In genomic region chr19:16210168-16210567, GRCh38 we compare ENCODE assay signal across 17 cellular contexts. TPM values are rescaled to one million over a fixed set of nuclear protein-coding genes. Genes with fewer than 3 reads are reported as not detected.
DNase-seq lines count a peak whose midpoint lies in the region; ATAC-seq and TF ChIP-seq lines count a peak whose summit lies in the region.
"Had no signal": no experiment of that assay in that cellular context is flagged by ENCODE, and none has a peak within 500 bp of the region (broad histone marks: within the 10 kb centered on the region; RNA-seq: fewer than 3 reads in every experiment).

No MANE protein-coding gene starts in this region.

- no peak overlapping the region for H3K27ac Mint-ChIP-seq in activated naive CD8-positive, alpha-beta T cell treated with anti-CD3 and anti-CD28 coated beads, Interleukin-2, amount 50 U/mL, for 24 hours
- no peak overlapping the region for H3K27ac Mint-ChIP-seq in activated naive CD8-positive, alpha-beta T cell treated with anti-CD3 and anti-CD28 coated beads for 36 hours
- H3K27ac Mint-ChIP-seq in activated CD4-positive, alpha-beta T cell treated with anti-CD3 and anti-CD28 coated beads, Interleukin-2, amount 10 ng/mL, durations not matched to agents 24 days and 14 days: no peak overlapping the region
- H3K27ac Mint-ChIP-seq: B cell, GM23338, H9 had no signal

- H3K36me3 Mint-ChIP-seq in activated naive CD8-positive, alpha-beta T cell treated with anti-CD3 and anti-CD28 coated beads, Interleukin-2, amount 50 U/mL, for 24 hours (ENCODE audit: low read depth): peaks cover 64% of the 10 kb centered on the region
- H3K36me3 Mint-ChIP-seq in activated naive CD8-positive, alpha-beta T cell treated with anti-CD3 and anti-CD28 coated beads for 36 hours: peaks cover 79% of the 10 kb centered on the region
- peaks cover 71% of the 10 kb centered on the region for H3K36me3 Mint-ChIP-seq in activated CD4-positive, alpha-beta T cell treated with anti-CD3 and anti-CD28 coated beads, Interleukin-2, amount 10 ng/mL, durations not matched to agents 24 days and 14 days (ENCODE audit: low read depth)

- H3K4me1 Mint-ChIP-seq in activated naive CD8-positive, alpha-beta T cell treated with anti-CD3 and anti-CD28 coated beads, Interleukin-2, amount 50 U/mL, for 24 hours: peaks cover 72% of the 10 kb centered on the region
- H3K4me1 Mint-ChIP-seq in activated naive CD8-positive, alpha-beta T cell treated with anti-CD3 and anti-CD28 coated beads for 36 hours: peaks cover 70% of the 10 kb centered on the region
- H3K4me1 Mint-ChIP-seq in activated CD4-positive, alpha-beta T cell treated with anti-CD3 and anti-CD28 coated beads, Interleukin-2, amount 10 ng/mL, durations not matched to agents 24 days and 14 days: peaks cover 31% of the 10 kb centered on the region
- H3K4me1 Mint-ChIP-seq: GM23338, H9 had no signal

- ATAC-seq in activated naive CD8-positive, alpha-beta T cell treated with anti-CD3 and anti-CD28 coated beads, Interleukin-2, amount 50 U/mL, for 24 hours: no peak
- ATAC-seq in sciatic nerve: no peak
- ATAC-seq: GM23338 had no signal

- no peaks in the 10 kb centered on the region for H3K27me3 Mint-ChIP-seq in activated naive CD8-positive, alpha-beta T cell treated with anti-CD3 and anti-CD28 coated beads, Interleukin-2, amount 50 U/mL, for 24 hours
- no peaks in the 10 kb centered on the region for H3K27me3 Mint-ChIP-seq in activated naive CD8-positive, alpha-beta T cell treated with anti-CD3 and anti-CD28 coated beads for 36 hours
- no peaks in the 10 kb centered on the region for H3K27me3 Mint-ChIP-seq in activated CD4-positive, alpha-beta T cell treated with anti-CD3 and anti-CD28 coated beads, Interleukin-2, amount 10 ng/mL, durations not matched to agents 24 days and 14 days
- H3K27me3 Mint-ChIP-seq: B cell; CD4-positive, alpha-beta T cell had no signal

- intact Hi-C loops in sciatic nerve (cut with DNase I): no loop called here
- intact Hi-C loops in activated CD4-positive, alpha-beta T cell treated with anti-CD3 and anti-CD28 coated beads, Interleukin-2, amount 10 ng/mL, durations not matched to agents 24 days and 14 days (cut with micrococcal nuclease): no loop called here

- H3K4me3 Mint-ChIP-seq in activated naive CD8-positive, alpha-beta T cell treated with anti-CD3 and anti-CD28 coated beads, Interleukin-2, amount 50 U/mL, for 24 hours: peak overlapping the region; percentile 43
- no peak overlapping the region for H3K4me3 Mint-ChIP-seq in activated naive CD8-positive, alpha-beta T cell treated with anti-CD3 and anti-CD28 coated beads for 36 hours
- H3K4me3 Mint-ChIP-seq in activated CD4-positive, alpha-beta T cell treated with anti-CD3 and anti-CD28 coated beads, Interleukin-2, amount 10 ng/mL, durations not matched to agents 24 days and 14 days: no peak overlapping the region
- H3K4me3 Mint-ChIP-seq: B cell; CD4-positive, alpha-beta T cell; GM23338; H9 had no signal

- peaks cover 10% of the 10 kb centered on the region for H3K9me3 Mint-ChIP-seq in activated naive CD8-positive, alpha-beta T cell treated with anti-CD3 and anti-CD28 coated beads, Interleukin-2, amount 50 U/mL, for 24 hours
- H3K9me3 Mint-ChIP-seq in activated naive CD8-positive, alpha-beta T cell treated with anti-CD3 and anti-CD28 coated beads for 36 hours: peaks cover 10% of the 10 kb centered on the region
- H3K9me3 Mint-ChIP-seq in activated CD4-positive, alpha-beta T cell treated with anti-CD3 and anti-CD28 coated beads, Interleukin-2, amount 10 ng/mL, durations not matched to agents 24 days and 14 days: no peaks in the 10 kb centered on the region
- H3K9me3 Mint-ChIP-seq: CD4-positive, alpha-beta T cell; GM23338; H9 had no signal

- H3K27ac ChIP-seq in VCaP: peak overlapping the region; percentile 98

- TF ChIP-seq CTCF in VCaP (conservative IDR thresholded peaks at IDR 0.05): no peak

- no peak for DNase-seq in activated naive CD8-positive, alpha-beta T cell treated with anti-CD3 and anti-CD28 coated beads, Interleukin-2, amount 50 U/mL, for 24 hours
- no peak for DNase-seq in activated naive CD8-positive, alpha-beta T cell treated with anti-CD3 and anti-CD28 coated beads for 36 hours
- peak; percentile 2 for DNase-seq in sciatic nerve (ENCODE audit: low spot score)
- DNase-seq in activated CD4-positive, alpha-beta T cell treated with anti-CD3 and anti-CD28 coated beads, Interleukin-2, amount 10 ng/mL, durations not matched to agents 24 days and 14 days: no peak
- no peak for DNase-seq in activated CD4-positive, alpha-beta T cell treated with anti-CD3 and anti-CD28 coated beads, Interleukin-2, amount 50 U/mL, for 4 hours
- DNase-seq in stimulated activated CD4-positive, alpha-beta T cell treated with anti-CD3 and anti-CD28 coated beads, Interleukin-15, amount 100 ng/mL, for 24 hours: no peak
- DNase-seq: ACHN, C1 segment of cervical spinal cord, H9, IMR-90 had no signal

RNA-seq across cellular contexts. Expression of gene AP1M1, which starts 12.5 kb away (rescaled TPM):
- total RNA-seq in activated naive CD8-positive, alpha-beta T cell treated with anti-CD3 and anti-CD28 coated beads for 36 hours: 10 to 100 TPM; 90.7 to 97.2 TPM
- total RNA-seq in sciatic nerve: 76.8 TPM
- 107 and 111 TPM in 2 replicates for total RNA-seq in activated CD4-positive, alpha-beta T cell treated with anti-CD3 and anti-CD28 coated beads, Interleukin-2, amount 10 ng/mL, durations not matched to agents 24 days and 14 days

RNA-seq across cellular contexts. Expression of gene FAM32A, which starts 25.0 kb away (rescaled TPM):
- 10 to 100 TPM; 65.0 to 66.3 TPM for total RNA-seq in activated naive CD8-positive, alpha-beta T cell treated with anti-CD3 and anti-CD28 coated beads for 36 hours
- total RNA-seq in sciatic nerve: 44.8 TPM
- total RNA-seq in activated CD4-positive, alpha-beta T cell treated with anti-CD3 and anti-CD28 coated beads, Interleukin-2, amount 10 ng/mL, durations not matched to agents 24 days and 14 days: 59.2 and 65.2 TPM in 2 replicates

RNA-seq across cellular contexts. Expression of gene CIB3, which starts 36.8 kb away (rescaled TPM):
- not detected for total RNA-seq in activated naive CD8-positive, alpha-beta T cell treated with anti-CD3 and anti-CD28 coated beads for 36 hours
- not detected for total RNA-seq in sciatic nerve
- total RNA-seq in activated CD4-positive, alpha-beta T cell treated with anti-CD3 and anti-CD28 coated beads, Interleukin-2, amount 10 ng/mL, durations not matched to agents 24 days and 14 days: not detected in 2 replicates
- total RNA-seq: A172; B cell; CD4-positive, alpha-beta T cell; G401; GM23338; H9; HT-29; IMR-90 had no signal
